ENCODE assay signal across 8 cellular contexts in the genomic region with DNA sequence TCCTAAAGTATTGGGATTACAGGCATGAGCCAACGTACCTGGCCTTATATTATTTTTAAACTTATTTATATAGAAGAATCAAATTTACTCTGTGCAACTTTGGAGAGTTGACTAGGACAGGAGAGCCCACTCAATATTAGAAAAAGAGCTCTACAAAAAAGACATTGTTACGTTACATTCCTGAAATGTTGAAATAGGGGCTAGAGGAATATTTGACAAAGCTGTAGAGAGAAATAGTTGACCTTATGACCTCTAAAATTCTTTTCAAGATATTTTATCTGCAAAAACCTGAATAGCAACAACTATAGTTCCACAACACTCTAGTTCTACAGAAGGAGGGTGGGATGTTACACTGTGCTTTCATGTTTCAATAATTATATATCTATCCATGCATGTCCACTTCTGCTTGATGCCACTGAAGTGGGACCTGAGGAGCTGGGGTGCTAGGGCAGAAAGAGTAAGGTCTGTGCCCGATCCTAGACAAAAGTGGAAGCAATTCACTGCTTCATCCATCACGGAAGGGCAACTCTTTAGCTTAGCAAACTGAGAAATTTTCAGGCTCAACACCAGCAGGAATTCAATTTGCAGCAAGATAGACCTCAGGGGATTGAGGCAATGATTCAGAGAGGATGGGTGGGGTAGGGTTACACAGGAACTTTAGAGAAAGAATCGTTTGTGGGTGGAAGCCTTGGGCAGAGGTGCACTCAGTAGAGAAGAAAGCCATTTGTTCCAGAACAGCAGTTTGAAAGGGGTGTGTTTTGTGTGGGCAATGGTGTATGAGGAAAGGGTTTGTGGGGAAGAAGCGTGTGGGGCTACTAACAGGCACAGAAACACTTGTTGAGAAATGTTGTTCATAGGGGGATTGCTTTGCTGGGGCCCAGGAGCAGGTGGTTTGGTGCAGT. TPM values are rescaled to one million over a fixed set of nuclear protein-coding genes. Genes with fewer than 3 reads are reported as not detected.
DNase-seq lines count a peak whose midpoint lies in the region; ATAC-seq, FAIRE-seq and TF ChIP-seq lines count a peak whose summit lies in the region.

No MANE protein-coding gene starts in this region.

- H3K27ac Mint-ChIP-seq in effector memory CD8-positive, alpha-beta T cell, result peak overlapping the region; percentile 49 to 91

- H3K4me1 ChIP-seq in HepG2 (ENCODE audit: insufficient read depth, low read length), result peaks cover 33% of the 10 kb centered on the region
- no peaks in the 10 kb centered on the region for H3K4me1 ChIP-seq in right lobe of liver

- no peaks in the 10 kb centered on the region for H4K20me1 ChIP-seq in HepG2 (ENCODE audit: insufficient read depth, low read length)

- TF ChIP-seq RAD21 in HepG2 (CRISPR knock-in tag; IDR thresholded peaks at IDR 0.05), result no peak

- peak overlapping the region; percentile 54 to 61 for H3K4me3 Mint-ChIP-seq in effector memory CD8-positive, alpha-beta T cell

- H3K36me3 ChIP-seq in HepG2 (replicated peaks in 1 of 2; ENCODE audit: control insufficient read depth in 1 of 2, insufficient read depth in 2 of 2, low read length in 2 of 2), result no peaks in the 10 kb centered on the region
- H3K36me3 ChIP-seq in right lobe of liver, result no peaks in the 10 kb centered on the region

- POLR2A ChIA-PET in HepG2 (lab: Yijun Ruan, JAX), result interaction anchor here (1.2 to 1.6 kb wide), 7 partner anchors 20 to 198 kb away, joined by 3 to 8 read pairs (median 4); partner anchors contain the start of genes APEX1, PARP2 and PIP4P1

- no peaks in the 10 kb centered on the region for H3K9me3 Mint-ChIP-seq in effector memory CD8-positive, alpha-beta T cell

- no TSS peak for BruUV-seq in HepG2 (replicated peaks; lab: Mats Ljungman, UMichigan)

- TF ChIP-seq CTCF in HepG2 (CRISPR knock-in tag; IDR thresholded peaks at IDR 0.05), result no peak
- no peak for TF ChIP-seq CTCF in right lobe of liver (IDR thresholded peaks at IDR 0.05)

- FAIRE-seq in HepG2 (lab: Jason Lieb, UNC), result peak; percentile 67
- peak; percentile 53 for FAIRE-seq in urothelium cell line (lab: Jason Lieb, UNC)

- peak; percentile 78 for DNase-seq in HepG2 (ENCODE audit: low spot score)
- no peak for DNase-seq in right lobe of liver
- DNase-seq in KBM-7, result peak; percentile 44
- DNase-seq in effector memory CD8-positive, alpha-beta T cell, result no peak
- DNase-seq in urothelium cell line (ENCODE audit: low spot score), result no peak
- no peak for DNase-seq in cerebellar cortex (ENCODE audit: low spot score)
- no peak for DNase-seq in T-helper 9 cell
- DNase-seq in NCI-H1417 treated with DMSO at 0.1 percent for 48 hours (lab: John Stamatoyannopoulos, UW), result no peak

- ATAC-seq in HepG2 (peak; percentile 66), right lobe of liver (no peak)
- ATAC-seq in effector memory CD8-positive, alpha-beta T cell (replicated peaks), result peak; percentile 56

- no peaks in the 10 kb centered on the region for H3K79me2 ChIP-seq in HepG2 (ENCODE audit: insufficient read depth, low read length)

- TF ChIP-seq POLR2A in HepG2 (IDR thresholded peaks at IDR 0.05; ENCODE audit: insufficient read depth in 1 of 2, low read depth in 2 of 2, low read length in 2 of 2) (no peak), right lobe of liver (IDR thresholded peaks at IDR 0.05) (no peak)

- peaks cover 46 to 56% of the 10 kb centered on the region in 2 donors for H3K4me1 Mint-ChIP-seq in effector memory CD8-positive, alpha-beta T cell (ENCODE audit: low read depth in 2 of 2)

- H3K36me3 Mint-ChIP-seq in effector memory CD8-positive, alpha-beta T cell (ENCODE audit: insufficient read depth), result peaks cover under 1% of the 10 kb centered on the region

- H3K27ac ChIP-seq in HepG2 (ENCODE audit: extremely low read length, insufficient read depth, low read length) (no peak overlapping the region), right lobe of liver (no peak overlapping the region)

- H3K4me3 ChIP-seq in HepG2 (replicated peaks in 1 of 3; ENCODE audit: insufficient read depth in 1 of 3, low read depth in 2 of 3, low read length in 3 of 3) (no peak overlapping the region; a peak in 1 of 6 replicates), right lobe of liver (no peak overlapping the region)

- intact Hi-C loops in HepG2 (cut with micrococcal nuclease; ENCODE audit: unreplicated experiment), result no loop called here
- intact Hi-C loops in right lobe of liver (cut with DNase I), result no loop called here

- H3K9me3 ChIP-seq in HepG2 (ENCODE audit: low read length) (no peaks in the 10 kb centered on the region), right lobe of liver (no peaks in the 10 kb centered on the region)

- no peaks in the 10 kb centered on the region for H3K27me3 Mint-ChIP-seq in effector memory CD8-positive, alpha-beta T cell

- in situ Hi-C loops in HepG2 (cut with HindIII; ENCODE audit: extremely low pct_ligation_motif_present, low pct_unique_long_range_greater_than_20kb), result no loop called here
- in situ Hi-C loops in KBM-7 (cut with MboI; ENCODE audit: low pct_unique_long_range_greater_than_20kb, low sequenced_read_pairs), result loop anchor here (25.0 kb wide), 1 partner anchor 98 kb away; the partner anchor contains the start of genes RNASE11 and RNASE12

- H3K4me2 ChIP-seq in HepG2 (ENCODE audit: low read depth, low read length), result peak overlapping the region; percentile 49

- H3K27me3 ChIP-seq in HepG2 (ENCODE audit: control insufficient read depth in 1 of 2, insufficient read depth in 2 of 2, low read length in 2 of 2) (0 out of 5 replicates have a peak, but pooled peaks cover 0 to 6% of the 10 kb centered on the region in 2 experiments), right lobe of liver (no peaks in the 10 kb centered on the region)

- CTCF ChIA-PET in HepG2 (lab: Yijun Ruan, JAX; ENCODE audit: low intra/inter-chr PET ratio, low total read pairs), result no interaction called here

- TF ChIP-seq EP300 in HepG2 (IDR thresholded peaks at IDR 0.05; ENCODE audit: low read depth in 2 of 2, low read length in 2 of 2) (0 out of 4 replicates have a peak, but pooled peaks of 1 of the 2 experiments have one; percentile 9), HepG2 (CRISPR knock-in tag; IDR thresholded peaks at IDR 0.05; ENCODE audit: borderline replicate concordance) (no peak)

- no peak overlapping the region for H3K9ac ChIP-seq in HepG2 (ENCODE audit: insufficient read depth, low read depth, low read length)

- H2AFZ ChIP-seq in HepG2 (ENCODE audit: low read length), result no peak overlapping the region

- WGBS in HepG2 (ENCODE audit: low lambda C conversion rate), result 4% methylated on average over 6 of the region's 6 CpGs
- 45% methylated on average over 6 of the region's 6 CpGs for WGBS in right lobe of liver (ENCODE audit: insufficient coverage, low coverage, low lambda C conversion rate, missing lambda C conversion rate)

RNA-seq across cellular contexts. Expression of gene RNASE10, which starts 16.0 kb away (rescaled TPM):
- total RNA-seq in HepG2 (2016; rRNA removed; fragmentation: Illumina TruSeq; extraction: Trizol) (not detected in 2 replicates), right lobe of liver (under 1 TPM in 2 of 6 experiments, not detected in 4; 0.29 to 0.40 TPM)
- not detected in 2 replicates for total RNA-seq in HepG2 (2016; cell fraction: cytosol; rRNA removed; fragmentation: Illumina TruSeq; extraction: Trizol; ENCODE audit: low read depth)
- not detected in 2 replicates for total RNA-seq in HepG2 (2016; cell fraction: insoluble cytoplasmic fraction; rRNA removed; fragmentation: Illumina TruSeq; extraction: Trizol)
- not detected in 2 replicates for total RNA-seq in HepG2 (2016; cell fraction: membrane; rRNA removed; fragmentation: Illumina TruSeq; extraction: Trizol)
- total RNA-seq in HepG2 (2016; cell fraction: nucleus; rRNA removed; fragmentation: Illumina TruSeq; extraction: Trizol), result not detected in 2 replicates
- polyA plus RNA-seq in HepG2 (2011; rRNA removed), result not detected in 2 replicates
- polyA plus RNA-seq in HepG2 (2011; cell fraction: cytosol; rRNA removed), result not detected in 2 replicates
- not detected in 2 replicates for polyA plus RNA-seq in HepG2 (2011; cell fraction: nucleus; rRNA removed)
- not detected in 2 replicates for polyA plus RNA-seq in HepG2 (2012)
- polyA plus RNA-seq in HepG2 (2016; cell fraction: cytosol; fragmentation: Illumina TruSeq; extraction: Trizol; ENCODE audit: low read depth), result not detected in 2 replicates
- not detected in 2 replicates for polyA plus RNA-seq in HepG2 (2016; cell fraction: insoluble cytoplasmic fraction; fragmentation: Illumina TruSeq; extraction: Trizol; ENCODE audit: low read depth)
- polyA plus RNA-seq in HepG2 (2016; cell fraction: membrane; fragmentation: Illumina TruSeq; extraction: Trizol; ENCODE audit: low read depth), result not detected in 2 replicates
- not detected in 2 replicates for polyA plus RNA-seq in HepG2 (2016; cell fraction: nucleus; fragmentation: Illumina TruSeq; extraction: Trizol; ENCODE audit: insufficient read depth, low read depth)
- not detected in 2 replicates for polyA minus RNA-seq in HepG2 (2011; rRNA and poly(A)+ RNA removed; ENCODE audit: low replicate concordance)
- not detected in 2 replicates for polyA minus RNA-seq in HepG2 (2011; cell fraction: cytosol; rRNA and poly(A)+ RNA removed)
- not detected in 2 replicates for polyA minus RNA-seq in HepG2 (2011; cell fraction: nucleus; rRNA and poly(A)+ RNA removed)

RNA-seq across cellular contexts. Expression of gene PNP, which starts 20.1 kb away (rescaled TPM):
- total RNA-seq in HepG2 (2016; rRNA removed; fragmentation: Illumina TruSeq; extraction: Trizol), result 74.8 and 117 TPM in 2 replicates
- 7.1 and 8.7 TPM in 2 replicates for total RNA-seq in HepG2 (2016; cell fraction: cytosol; rRNA removed; fragmentation: Illumina TruSeq; extraction: Trizol; ENCODE audit: low read depth)
- 74.5 and 119 TPM in 2 replicates for total RNA-seq in HepG2 (2016; cell fraction: insoluble cytoplasmic fraction; rRNA removed; fragmentation: Illumina TruSeq; extraction: Trizol)
- 16.6 and 17.8 TPM in 2 replicates for total RNA-seq in HepG2 (2016; cell fraction: membrane; rRNA removed; fragmentation: Illumina TruSeq; extraction: Trizol)
- 36.5 and 46.4 TPM in 2 replicates for total RNA-seq in HepG2 (2016; cell fraction: nucleus; rRNA removed; fragmentation: Illumina TruSeq; extraction: Trizol)
- 40.2 and 45.4 TPM in 2 replicates for polyA plus RNA-seq in HepG2 (2011; rRNA removed)
- polyA plus RNA-seq in HepG2 (2011; cell fraction: cytosol; rRNA removed), result 49.6 and 54.1 TPM in 2 replicates
- polyA plus RNA-seq in HepG2 (2011; cell fraction: nucleus; rRNA removed), result 20.3 and 24.4 TPM in 2 replicates
- 22.4 and 23.3 TPM in 2 replicates for polyA plus RNA-seq in HepG2 (2012)
- polyA plus RNA-seq in HepG2 (2016; cell fraction: cytosol; fragmentation: Illumina TruSeq; extraction: Trizol; ENCODE audit: low read depth), result 6.6 and 6.8 TPM in 2 replicates
- 118 and 121 TPM in 2 replicates for polyA plus RNA-seq in HepG2 (2016; cell fraction: insoluble cytoplasmic fraction; fragmentation: Illumina TruSeq; extraction: Trizol; ENCODE audit: low read depth)
- 10.3 and 11.4 TPM in 2 replicates for polyA plus RNA-seq in HepG2 (2016; cell fraction: membrane; fragmentation: Illumina TruSeq; extraction: Trizol; ENCODE audit: low read depth)
- polyA plus RNA-seq in HepG2 (2016; cell fraction: nucleus; fragmentation: Illumina TruSeq; extraction: Trizol; ENCODE audit: insufficient read depth, low read depth), result 46.5 and 51.8 TPM in 2 replicates
- polyA minus RNA-seq in HepG2 (2011; rRNA and poly(A)+ RNA removed; ENCODE audit: low replicate concordance), result 38.2 and 227 TPM in 2 replicates
- polyA minus RNA-seq in HepG2 (2011; cell fraction: cytosol; rRNA and poly(A)+ RNA removed), result 25.9 and 29.4 TPM in 2 replicates
- polyA minus RNA-seq in HepG2 (2011; cell fraction: nucleus; rRNA and poly(A)+ RNA removed), result 25.4 and 32.6 TPM in 2 replicates
- total RNA-seq in right lobe of liver, result 10 to 100 TPM; 22.1 to 48.9 (median 30.9) TPM

RNA-seq across cellular contexts. Expression of gene PIP4P1, which starts 28.1 kb away (rescaled TPM):
- total RNA-seq in HepG2 (2016; rRNA removed; fragmentation: Illumina TruSeq; extraction: Trizol) (31.9 and 33.4 TPM in 2 replicates), right lobe of liver (10 to 100 TPM in 4 of 6 experiments, 1 to 10 TPM in 2; 7.0 to 13.8 (median 11.4) TPM)
- 16.4 and 18.3 TPM in 2 replicates for total RNA-seq in HepG2 (2016; cell fraction: cytosol; rRNA removed; fragmentation: Illumina TruSeq; extraction: Trizol; ENCODE audit: low read depth)
- total RNA-seq in HepG2 (2016; cell fraction: insoluble cytoplasmic fraction; rRNA removed; fragmentation: Illumina TruSeq; extraction: Trizol), result 32.1 and 34.6 TPM in 2 replicates
- 32.6 and 39.7 TPM in 2 replicates for total RNA-seq in HepG2 (2016; cell fraction: membrane; rRNA removed; fragmentation: Illumina TruSeq; extraction: Trizol)
- total RNA-seq in HepG2 (2016; cell fraction: nucleus; rRNA removed; fragmentation: Illumina TruSeq; extraction: Trizol), result 20.8 and 28.1 TPM in 2 replicates
- 47.0 and 54.5 TPM in 2 replicates for polyA plus RNA-seq in HepG2 (2011; rRNA removed)
- polyA plus RNA-seq in HepG2 (2011; cell fraction: cytosol; rRNA removed), result 40.6 and 41.5 TPM in 2 replicates
- polyA plus RNA-seq in HepG2 (2011; cell fraction: nucleus; rRNA removed), result 70.2 and 90.4 TPM in 2 replicates
- polyA plus RNA-seq in HepG2 (2012), result 30.3 and 35.7 TPM in 2 replicates
- 14.0 and 16.8 TPM in 2 replicates for polyA plus RNA-seq in HepG2 (2016; cell fraction: cytosol; fragmentation: Illumina TruSeq; extraction: Trizol; ENCODE audit: low read depth)
- 40.6 and 44.1 TPM in 2 replicates for polyA plus RNA-seq in HepG2 (2016; cell fraction: insoluble cytoplasmic fraction; fragmentation: Illumina TruSeq; extraction: Trizol; ENCODE audit: low read depth)
- 24.7 and 35.2 TPM in 2 replicates for polyA plus RNA-seq in HepG2 (2016; cell fraction: membrane; fragmentation: Illumina TruSeq; extraction: Trizol; ENCODE audit: low read depth)
- polyA plus RNA-seq in HepG2 (2016; cell fraction: nucleus; fragmentation: Illumina TruSeq; extraction: Trizol; ENCODE audit: insufficient read depth, low read depth), result 61.7 and 72.0 TPM in 2 replicates
- polyA minus RNA-seq in HepG2 (2011; rRNA and poly(A)+ RNA removed; ENCODE audit: low replicate concordance), result 63.2 and 70.8 TPM in 2 replicates
- 16.6 and 21.8 TPM in 2 replicates for polyA minus RNA-seq in HepG2 (2011; cell fraction: cytosol; rRNA and poly(A)+ RNA removed)
- 33.3 and 33.8 TPM in 2 replicates for polyA minus RNA-seq in HepG2 (2011; cell fraction: nucleus; rRNA and poly(A)+ RNA removed)

RNA-seq across cellular contexts. Expression of gene APEX1, which starts 34.3 kb away (rescaled TPM):
- total RNA-seq in HepG2 (2016; rRNA removed; fragmentation: Illumina TruSeq; extraction: Trizol) (171 and 261 TPM in 2 replicates), right lobe of liver (10 to 100 TPM; 50.2 to 87.0 (median 59.8) TPM)
- total RNA-seq in HepG2 (2016; cell fraction: cytosol; rRNA removed; fragmentation: Illumina TruSeq; extraction: Trizol; ENCODE audit: low read depth), result 72.5 and 84.0 TPM in 2 replicates
- 177 and 247 TPM in 2 replicates for total RNA-seq in HepG2 (2016; cell fraction: insoluble cytoplasmic fraction; rRNA removed; fragmentation: Illumina TruSeq; extraction: Trizol)
- 130 and 144 TPM in 2 replicates for total RNA-seq in HepG2 (2016; cell fraction: membrane; rRNA removed; fragmentation: Illumina TruSeq; extraction: Trizol)
- total RNA-seq in HepG2 (2016; cell fraction: nucleus; rRNA removed; fragmentation: Illumina TruSeq; extraction: Trizol), result 79.4 and 94.6 TPM in 2 replicates
- polyA plus RNA-seq in HepG2 (2011; rRNA removed), result 336 and 405 TPM in 2 replicates
- polyA plus RNA-seq in HepG2 (2011; cell fraction: cytosol; rRNA removed), result 342 and 365 TPM in 2 replicates
- 199 and 247 TPM in 2 replicates for polyA plus RNA-seq in HepG2 (2011; cell fraction: nucleus; rRNA removed)
- 218 and 250 TPM in 2 replicates for polyA plus RNA-seq in HepG2 (2012)
- polyA plus RNA-seq in HepG2 (2016; cell fraction: cytosol; fragmentation: Illumina TruSeq; extraction: Trizol; ENCODE audit: low read depth), result 85.4 and 96.6 TPM in 2 replicates
- polyA plus RNA-seq in HepG2 (2016; cell fraction: insoluble cytoplasmic fraction; fragmentation: Illumina TruSeq; extraction: Trizol; ENCODE audit: low read depth), result 442 and 448 TPM in 2 replicates
- polyA plus RNA-seq in HepG2 (2016; cell fraction: membrane; fragmentation: Illumina TruSeq; extraction: Trizol; ENCODE audit: low read depth), result 162 and 177 TPM in 2 replicates
- polyA plus RNA-seq in HepG2 (2016; cell fraction: nucleus; fragmentation: Illumina TruSeq; extraction: Trizol; ENCODE audit: insufficient read depth, low read depth), result 253 and 259 TPM in 2 replicates
- 377 and 396 TPM in 2 replicates for polyA minus RNA-seq in HepG2 (2011; rRNA and poly(A)+ RNA removed; ENCODE audit: low replicate concordance)
- 101 and 112 TPM in 2 replicates for polyA minus RNA-seq in HepG2 (2011; cell fraction: cytosol; rRNA and poly(A)+ RNA removed)
- polyA minus RNA-seq in HepG2 (2011; cell fraction: nucleus; rRNA and poly(A)+ RNA removed), result 59.6 and 63.5 TPM in 2 replicates

RNA-seq across cellular contexts. Expression of gene OSGEP, which starts 34.7 kb away (rescaled TPM):
- total RNA-seq in HepG2 (2016; rRNA removed; fragmentation: Illumina TruSeq; extraction: Trizol) (32.4 and 39.7 TPM in 2 replicates), right lobe of liver (10 to 100 TPM; 11.2 to 43.8 (median 14.4) TPM)
- 7.0 and 8.1 TPM in 2 replicates for total RNA-seq in HepG2 (2016; cell fraction: cytosol; rRNA removed; fragmentation: Illumina TruSeq; extraction: Trizol; ENCODE audit: low read depth)
- 30.4 and 41.7 TPM in 2 replicates for total RNA-seq in HepG2 (2016; cell fraction: insoluble cytoplasmic fraction; rRNA removed; fragmentation: Illumina TruSeq; extraction: Trizol)
- total RNA-seq in HepG2 (2016; cell fraction: membrane; rRNA removed; fragmentation: Illumina TruSeq; extraction: Trizol), result 12.6 and 13.2 TPM in 2 replicates
- 35.3 and 44.2 TPM in 2 replicates for total RNA-seq in HepG2 (2016; cell fraction: nucleus; rRNA removed; fragmentation: Illumina TruSeq; extraction: Trizol)
- polyA plus RNA-seq in HepG2 (2011; rRNA removed), result 40.0 and 41.1 TPM in 2 replicates
- 25.8 and 29.7 TPM in 2 replicates for polyA plus RNA-seq in HepG2 (2011; cell fraction: cytosol; rRNA removed)
- polyA plus RNA-seq in HepG2 (2011; cell fraction: nucleus; rRNA removed), result 108 and 113 TPM in 2 replicates
- polyA plus RNA-seq in HepG2 (2012), result 14.8 and 23.9 TPM in 2 replicates
- 5.7 and 6.0 TPM in 2 replicates for polyA plus RNA-seq in HepG2 (2016; cell fraction: cytosol; fragmentation: Illumina TruSeq; extraction: Trizol; ENCODE audit: low read depth)
- 31.9 and 37.6 TPM in 2 replicates for polyA plus RNA-seq in HepG2 (2016; cell fraction: insoluble cytoplasmic fraction; fragmentation: Illumina TruSeq; extraction: Trizol; ENCODE audit: low read depth)
- 9.1 and 10.6 TPM in 2 replicates for polyA plus RNA-seq in HepG2 (2016; cell fraction: membrane; fragmentation: Illumina TruSeq; extraction: Trizol; ENCODE audit: low read depth)
- polyA plus RNA-seq in HepG2 (2016; cell fraction: nucleus; fragmentation: Illumina TruSeq; extraction: Trizol; ENCODE audit: insufficient read depth, low read depth), result 101 and 108 TPM in 2 replicates
- 38.1 and 65.7 TPM in 2 replicates for polyA minus RNA-seq in HepG2 (2011; rRNA and poly(A)+ RNA removed; ENCODE audit: low replicate concordance)
- polyA minus RNA-seq in HepG2 (2011; cell fraction: cytosol; rRNA and poly(A)+ RNA removed), result 8.6 and 9.5 TPM in 2 replicates
- 99.7 and 101 TPM in 2 replicates for polyA minus RNA-seq in HepG2 (2011; cell fraction: nucleus; rRNA and poly(A)+ RNA removed)

Comparison
In these comparisons a context has a peak if more than half of its experiments do, and no peak if none do; other contexts are left out.
1. ATAC-seq: peak in HepG2 (single experiment) and effector memory CD8-positive, alpha-beta T cell (single experiment); none in right lobe of liver (0 of 4).
2. DNase-seq: peak in HepG2 (single experiment) and KBM-7 (single experiment); none in right lobe of liver (0 of 3), effector memory CD8-positive, alpha-beta T cell (0 of 3), urothelium cell line (single experiment), cerebellar cortex (single experiment), T-helper 9 cell (single experiment) and NCI-H1417 treated with DMSO at 0.1 percent for 48 hours (single experiment).